ENCODE assay signal across 11 cellular contexts in genomic region chr11:119491753-119492455, GRCh38.
DNase-seq lines count a peak whose midpoint lies in the region; ATAC-seq and TF ChIP-seq lines count a peak whose summit lies in the region.
"Had no signal": no experiment of that assay in that cellular context is flagged by ENCODE, and none has a peak within 500 bp of the region (broad histone marks: within the 10 kb centered on the region; RNA-seq: fewer than 3 reads in every experiment).

No MANE protein-coding gene starts in this region.

- no peak overlapping the region for H3K27ac ChIP-seq in AG04450 (ENCODE audit: low read depth, low read length)
- H3K27ac ChIP-seq in H9 (ENCODE audit: insufficient read length, low read depth, low read length), result no peak overlapping the region
- H3K27ac ChIP-seq: tibial artery had no signal

- no peaks in the 10 kb centered on the region for H3K79me2 ChIP-seq in H9 (ENCODE audit: insufficient read depth, low read length)

- no peak overlapping the region for H3K14ac ChIP-seq in H9 (ENCODE audit: insufficient read depth, low read length)

- H3K56ac ChIP-seq in H9 (ENCODE audit: insufficient read length, low read depth, low read length), result no peak overlapping the region

- CTCF ChIA-PET in AG04450 (lab: Charles Lee), result interaction anchor here (0.6 to 2.1 kb wide), 15 partner anchors 8 to 1371 kb away, joined by 3 to 9 read pairs (median 3); no protein-coding TSS in a partner anchor
- CTCF ChIA-PET in activated CD8-positive, alpha-beta T cell treated with anti-CD3 and anti-CD28 coated beads, Interleukin-2, amount 10 ng/mL, durations not matched to agents 7 days and 5 days (lab: Charles Lee), result no interaction called here

- H2AFZ ChIP-seq in H9 (ENCODE audit: low read length), result no peak overlapping the region

- TF ChIP-seq CTCF in AG04450 (IDR thresholded peaks at IDR 0.05; ENCODE audit: low read depth, low read length), result peak; percentile 50
- peak; percentile 58; the same call in 2 of the 3 replicates for TF ChIP-seq CTCF in H9 (conservative IDR thresholded peaks at IDR 0.05)

- no peak overlapping the region for H3K4me2 ChIP-seq in H9 (ENCODE audit: insufficient read depth, insufficient read length, low read length)

- no peaks in the 10 kb centered on the region for H3K36me3 Mint-ChIP-seq in H9 (ENCODE audit: insufficient read depth in 1 of 3, low read depth in 3 of 3)
- no peaks in the 10 kb centered on the region for H3K36me3 Mint-ChIP-seq in activated CD8-positive, alpha-beta T cell treated with anti-CD3 and anti-CD28 coated beads, Interleukin-2, amount 10 ng/mL, durations not matched to agents 7 days and 5 days (ENCODE audit: low read depth)

- no peak overlapping the region for H3K23ac ChIP-seq in H9 (ENCODE audit: insufficient read length, low read depth, low read length)

- H3K4me1 Mint-ChIP-seq in H9, result peaks cover 24 to 28% of the 10 kb centered on the region in 2 experiments
- H3K4me1 Mint-ChIP-seq in activated CD8-positive, alpha-beta T cell treated with anti-CD3 and anti-CD28 coated beads, Interleukin-2, amount 10 ng/mL, durations not matched to agents 7 days and 5 days (ENCODE audit: low read depth), result no peaks in the 10 kb centered on the region
- H3K4me1 Mint-ChIP-seq: activated B cell treated with CpG ODN at 0.5 μM for 24 hours had no signal

- H3K9me3 ChIP-seq in AG04450 (ENCODE audit: control insufficient read depth, insufficient read depth, low read length) (no peaks in the 10 kb centered on the region), H9 (ENCODE audit: control insufficient read depth, low read depth, low read length) (no peaks in the 10 kb centered on the region)
- H3K9me3 ChIP-seq: tibial artery had no signal

- H3K9ac ChIP-seq in H9 (ENCODE audit: extremely low read depth, insufficient read length, low read length), result no peak overlapping the region

- no peak overlapping the region for H4K5ac ChIP-seq in H9 (ENCODE audit: insufficient read length, low read depth, low read length)

- no peak for ATAC-seq in activated CD8-positive, alpha-beta T cell treated with anti-CD3 and anti-CD28 coated beads, Interleukin-2, amount 10 ng/mL, durations not matched to agents 7 days and 5 days
- ATAC-seq in HG02759 (IDR thresholded peaks at IDR 0.05; ENCODE audit: unreplicated experiment), result no peak

- no peak overlapping the region for H3K4me3 ChIP-seq in AG04450 (ENCODE audit: low read depth, low read length)
- H3K4me3 ChIP-seq: tibial artery had no signal

- H4K91ac ChIP-seq in H9 (ENCODE audit: insufficient read length, low read depth, low read length), result no peak overlapping the region

- H3K4ac ChIP-seq in H9 (ENCODE audit: low read depth, low read length), result no peak overlapping the region

- H3K79me1 ChIP-seq in H9 (ENCODE audit: insufficient read depth, low read depth, low read length, poor library complexity, severe bottlenecking), result no peaks in the 10 kb centered on the region

- peaks cover 20% of the 10 kb centered on the region for H3K27me3 Mint-ChIP-seq in H9 (ENCODE audit: low read depth)
- no peaks in the 10 kb centered on the region for H3K27me3 Mint-ChIP-seq in activated CD8-positive, alpha-beta T cell treated with anti-CD3 and anti-CD28 coated beads, Interleukin-2, amount 10 ng/mL, durations not matched to agents 7 days and 5 days (ENCODE audit: low read depth)

- H4K8ac ChIP-seq in H9 (replicated peaks; ENCODE audit: insufficient read length, low read depth, low read length), result no peak overlapping the region

- H2BK20ac ChIP-seq in H9 (ENCODE audit: low read depth, low read length, poor library complexity, severe bottlenecking), result no peak overlapping the region

- no peak for DNase-seq in AG04450 (ENCODE audit: low read depth, low spot score)
- DNase-seq in H9, result no peak
- DNase-seq in NCI-H748 (lab: John Stamatoyannopoulos, UW; ENCODE audit: unreplicated experiment), result peak; percentile 92
- peak; percentile 30 for DNase-seq in fibroblast of peridontal ligament (ENCODE audit: extremely low read depth)
- DNase-seq in activated CD8-positive, alpha-beta T cell treated with anti-CD3 and anti-CD28 coated beads, Interleukin-2, amount 10 ng/mL, durations not matched to agents 7 days and 5 days, result no peak
- DNase-seq in stimulated activated CD4-positive, alpha-beta T cell treated with anti-CD3 and anti-CD28 coated beads, Interleukin-4, amount 100 ng/mL, for 1 hour, result no peak
- DNase-seq in KBM-7, result no peak
- DNase-seq: activated B cell treated with CpG ODN at 0.5 μM for 24 hours, DND-41, tibial artery had no signal

- H3T11ph ChIP-seq in H9 (ENCODE audit: low read length), result no peak overlapping the region

- H2BK120ac ChIP-seq in H9 (ENCODE audit: low read depth, low read length, poor library complexity, severe bottlenecking), result no peak overlapping the region

- H2AK5ac ChIP-seq in H9 (ENCODE audit: insufficient read length, low read length), result no peak overlapping the region

- H2BK5ac ChIP-seq in H9 (ENCODE audit: insufficient read length, low read length), result no peak overlapping the region

- in situ Hi-C loops in KBM-7 (cut with MboI; ENCODE audit: low pct_unique_long_range_greater_than_20kb, low sequenced_read_pairs), result loop anchor here (25.0 kb wide), 1 partner anchor 620 kb away; no protein-coding TSS in a partner anchor

- no peaks in the 10 kb centered on the region; a peak in 1 of 5 replicates for H3K9me3 Mint-ChIP-seq in H9
- H3K9me3 Mint-ChIP-seq in activated CD8-positive, alpha-beta T cell treated with anti-CD3 and anti-CD28 coated beads, Interleukin-2, amount 10 ng/mL, durations not matched to agents 7 days and 5 days (ENCODE audit: insufficient read depth), result no peaks in the 10 kb centered on the region
- H3K9me3 Mint-ChIP-seq: activated B cell treated with CpG ODN at 0.5 μM for 24 hours had no signal

- no peak overlapping the region for H2BK12ac ChIP-seq in H9 (ENCODE audit: insufficient read length, low read depth, low read length)

- POLR2A ChIA-PET in AG04450 (lab: Yijun Ruan, JAX), result no interaction called here
- POLR2A ChIA-PET in activated CD8-positive, alpha-beta T cell treated with anti-CD3 and anti-CD28 coated beads, Interleukin-2, amount 10 ng/mL, durations not matched to agents 7 days and 5 days (lab: Charles Lee), result no interaction called here

- H3K27me3 ChIP-seq in AG04450 (ENCODE audit: control insufficient read depth, insufficient read depth, low read length), result peaks cover 30% of the 10 kb centered on the region
- no peaks in the 10 kb centered on the region for H3K27me3 ChIP-seq in H9 (ENCODE audit: insufficient read depth, low read length)

- WGBS in H9 (ENCODE audit: extremely low coverage, insufficient read length, low lambda C conversion rate), result no CpG with 5 or more reads among the region's 15 CpGs

- H3K18ac ChIP-seq in H9 (ENCODE audit: insufficient read length, low read depth, low read length), result no peak overlapping the region

- H3K27ac Mint-ChIP-seq in H9, result no peak overlapping the region
- no peak overlapping the region for H3K27ac Mint-ChIP-seq in activated CD8-positive, alpha-beta T cell treated with anti-CD3 and anti-CD28 coated beads, Interleukin-2, amount 10 ng/mL, durations not matched to agents 7 days and 5 days
- H3K27ac Mint-ChIP-seq: activated B cell treated with CpG ODN at 0.5 μM for 24 hours had no signal

- H3K4me3 Mint-ChIP-seq in H9, result no peak overlapping the region
- H3K4me3 Mint-ChIP-seq in activated CD8-positive, alpha-beta T cell treated with anti-CD3 and anti-CD28 coated beads, Interleukin-2, amount 10 ng/mL, durations not matched to agents 7 days and 5 days, result no peak overlapping the region
- H3K4me3 Mint-ChIP-seq: activated B cell treated with CpG ODN at 0.5 μM for 24 hours had no signal

- peaks cover under 1% of the 10 kb centered on the region; the same call in 1 of the 2 replicates for H3K4me1 ChIP-seq in H9 (ENCODE audit: insufficient read depth, low read length)
- H3K4me1 ChIP-seq: tibial artery had no signal

- peaks cover 2% of the 10 kb centered on the region for H4K20me1 ChIP-seq in H9 (ENCODE audit: control insufficient read depth, insufficient read depth, insufficient read length)

- no peaks in the 10 kb centered on the region for H3K23me2 ChIP-seq in H9 (ENCODE audit: insufficient read length, low read depth, low read length, poor library complexity, severe bottlenecking)

- H2BK15ac ChIP-seq in H9 (ENCODE audit: low read depth, low read length), result no peak overlapping the region

Comparison
In these comparisons a context has a peak if more than half of its experiments do, and no peak if none do; other contexts are left out.
1. DNase-seq: peak in NCI-H748 (single experiment) and fibroblast of peridontal ligament (single experiment); none in AG04450 (single experiment), H9 (single experiment), activated CD8-positive, alpha-beta T cell treated with anti-CD3 and anti-CD28 coated beads, Interleukin-2, amount 10 ng/mL, durations not matched to agents 7 days and 5 days (single experiment), stimulated activated CD4-positive, alpha-beta T cell treated with anti-CD3 and anti-CD28 coated beads, Interleukin-4, amount 100 ng/mL, for 1 hour (single experiment) and KBM-7 (single experiment).